Comparison of ENCODE assay signal across 13 cellular contexts in genomic region chr2:74512744-74513604, GRCh38. TPM values are rescaled to one million over a fixed set of nuclear protein-coding genes. Genes with fewer than 3 reads are reported as not detected.
DNase-seq lines count a peak whose midpoint lies in the region; ATAC-seq and TF ChIP-seq lines count a peak whose summit lies in the region.
"Had no signal": no experiment of that assay in that cellular context is flagged by ENCODE, and none has a peak within 500 bp of the region (broad histone marks: within the 10 kb centered on the region; RNA-seq: fewer than 3 reads in every experiment).

No MANE protein-coding gene starts in this region.

- CTCF ChIA-PET in OCI-LY7 (lab: Charles Lee; ENCODE audit: unreplicated experiment) = no interaction called here

- no peak overlapping the region for H3K9ac ChIP-seq in HUES64 (ENCODE audit: low read depth, low read length)
- no peak overlapping the region for H3K9ac ChIP-seq in GM23248

- POLR2A ChIA-PET in OCI-LY7 (lab: Charles Lee) = interaction anchor here (0.6 kb wide), 1 partner anchor 58 kb away, joined by 3 read pairs; the partner anchor contains the start of gene INO80B

- H3K4me3 Mint-ChIP-seq in brain (peak overlapping the region in 3 of 5 experiments; percentile 11 to 63 (median 62)), nephron progenitor cell (peak overlapping the region; percentile 62)

- no TSS peak for BruUV-seq in OCI-LY7 (replicated peaks; lab: Mats Ljungman, UMichigan)

- H3K36me3 Mint-ChIP-seq in brain (no peaks in the 10 kb centered on the region), nephron progenitor cell (ENCODE audit: low read depth) (no peaks in the 10 kb centered on the region)
- H3K36me3 Mint-ChIP-seq: memory B cell had no signal

- peak; percentile 63 for DNase-seq in NCI-H2227 (lab: John Stamatoyannopoulos, UW; ENCODE audit: unreplicated experiment)
- DNase-seq in NCI-H2227 treated with DMSO at 0.1 percent for 48 hours (lab: John Stamatoyannopoulos, UW) = no peak
- peak; percentile 60 for DNase-seq in nephron progenitor cell
- DNase-seq in OCI-LY7 (ENCODE audit: low spot score) = no peak
- DNase-seq in GM23248 = no peak
- DNase-seq: stimulated activated CD4-positive, alpha-beta T cell treated with anti-CD3 and anti-CD28 coated beads, Interleukin-12 subunit alpha, Interleukin-12 subunit beta, amount 100 ng/mL, for 4 hours had no signal

- no peak for ATAC-seq in HG02884 (IDR thresholded peaks at IDR 0.05; ENCODE audit: unreplicated experiment)

- intact Hi-C loops in OCI-LY7 (cut with micrococcal nuclease; ENCODE audit: unreplicated experiment) = no loop called here

- no peak overlapping the region for H3K27ac ChIP-seq in HUES64 (ENCODE audit: low read depth, low read length)
- no peak overlapping the region for H3K27ac ChIP-seq in OCI-LY7 (ENCODE audit: low read depth, low read length, poor library complexity, severe bottlenecking)
- H3K27ac ChIP-seq in GM23248 = no peak overlapping the region
- H3K27ac ChIP-seq: thoracic aorta had no signal

- H3K9me3 Mint-ChIP-seq in brain (peaks cover 0 to 14% (median 0%) of the 10 kb centered on the region in 5 experiments), nephron progenitor cell (peaks cover 14% of the 10 kb centered on the region)
- H3K9me3 Mint-ChIP-seq: memory B cell had no signal

- H3K27me3 ChIP-seq in HUES64 (ENCODE audit: insufficient read depth, low read length) (peaks cover 98% of the 10 kb centered on the region), GM23248 (replicated peaks; ENCODE audit: insufficient read depth) (peaks cover 64% of the 10 kb centered on the region)

- H3K9me3 ChIP-seq in HUES64 (ENCODE audit: insufficient read depth, low read depth, low read length) (peaks cover 6% of the 10 kb centered on the region; the same call in 1 of the 2 replicates), OCI-LY7 (ENCODE audit: low read length) (no peaks in the 10 kb centered on the region), GM23248 (ENCODE audit: low read depth) (no peaks in the 10 kb centered on the region)
- H3K9me3 ChIP-seq: thoracic aorta had no signal

- TF ChIP-seq CTCF in brain (conservative IDR thresholded peaks at IDR 0.05) (no peak), nephron progenitor cell (IDR thresholded peaks at IDR 0.05) (no peak), OCI-LY7 (conservative IDR thresholded peaks at IDR 0.05; ENCODE audit: low read length) (no peak)

- peak overlapping the region in 2 of 5 experiments; percentile 6 to 75 for H3K27ac Mint-ChIP-seq in brain
- peak overlapping the region; percentile 75 for H3K27ac Mint-ChIP-seq in nephron progenitor cell
- H3K27ac Mint-ChIP-seq: memory B cell had no signal

- H3K36me3 ChIP-seq in HUES64 (ENCODE audit: insufficient read depth, low read length) (no peaks in the 10 kb centered on the region), OCI-LY7 (ENCODE audit: insufficient read depth, low read length) (no peaks in the 10 kb centered on the region), GM23248 (ENCODE audit: low read depth) (no peaks in the 10 kb centered on the region)
- H3K36me3 ChIP-seq: thoracic aorta had no signal

- WGBS in HUES64 = 3% methylated on average over 36 of the region's 36 CpGs
- 9 to 18% methylated on average over 15 to 30 of the region's 36 CpGs for WGBS in GM23248 (ENCODE audit: low coverage in 1 of 2, low lambda C conversion rate in 2 of 2, missing lambda C conversion rate in 2 of 2), 2 experiments

- H3K9me2 ChIP-seq in OCI-LY7 (ENCODE audit: insufficient read depth, low read length) = no peaks in the 10 kb centered on the region
- no peaks in the 10 kb centered on the region for H3K9me2 ChIP-seq in GM23248 (ENCODE audit: insufficient read depth)

- in situ Hi-C loops in GM23248 (cut with MboI) = no loop called here

- H3F3A ChIP-seq in GM23248 (ENCODE audit: insufficient read depth) = no peaks in the 10 kb centered on the region

- H2AFZ ChIP-seq in OCI-LY7 (ENCODE audit: low read length) (no peak overlapping the region), GM23248 (no peak overlapping the region)

- H3K4me3 ChIP-seq in HUES64 (ENCODE audit: low read length) (peak overlapping the region; percentile 26; the same call in 1 of the 2 replicates), OCI-LY7 (ENCODE audit: low read depth, low read length, poor library complexity, severe bottlenecking) (no peak overlapping the region), GM23248 (no peak overlapping the region)

- H3K4me1 Mint-ChIP-seq in brain (peaks cover 13% of the 10 kb centered on the region), nephron progenitor cell (peaks cover 23% of the 10 kb centered on the region)

- H3K4me1 ChIP-seq in HUES64 (ENCODE audit: insufficient read depth, low read length) (peaks cover 8% of the 10 kb centered on the region; the same call in 1 of the 2 replicates), OCI-LY7 (ENCODE audit: insufficient read depth, low read length, poor library complexity, severe bottlenecking) (peaks cover 7% of the 10 kb centered on the region), GM23248 (ENCODE audit: insufficient read depth) (no peaks in the 10 kb centered on the region)

- H3K27me3 Mint-ChIP-seq in brain (peaks cover 98% of the 10 kb centered on the region), nephron progenitor cell (ENCODE audit: low read depth, poor library complexity) (peaks cover 100% of the 10 kb centered on the region)

- H3K79me2 ChIP-seq in OCI-LY7 (ENCODE audit: insufficient read depth, low read depth, low read length) = no peaks in the 10 kb centered on the region
- H3K79me2 ChIP-seq in GM23248 (ENCODE audit: insufficient read depth) = no peaks in the 10 kb centered on the region

- H4K20me1 ChIP-seq in OCI-LY7 (ENCODE audit: insufficient read depth, low read length) (no peaks in the 10 kb centered on the region), GM23248 (ENCODE audit: insufficient read depth) (no peaks in the 10 kb centered on the region)

- H3K4me2 ChIP-seq in OCI-LY7 (ENCODE audit: low read length) = no peak overlapping the region
- H3K4me2 ChIP-seq in GM23248 (ENCODE audit: unreplicated experiment) = no peak overlapping the region

RNA-seq across cellular contexts. Expression of gene TLX2, which starts 1.3 kb away (rescaled TPM):
- polyA plus RNA-seq in HUES64 (2013, experiment 1 of 2) = 0.10 TPM
- 0.13 TPM for polyA plus RNA-seq in HUES64 (2013, experiment 2 of 2)
- polyA plus RNA-seq in brain (ENCODE audit: insufficient read depth, low read depth, low replicate concordance) (0.20 TPM), GM23248 (2016; fragmentation: Nextera tagmentation; extraction: Ambion mirVana) (not detected in 2 replicates)
- not detected in 2 replicates for total RNA-seq in OCI-LY7 (2014; rRNA removed; shearing (Covaris generic))
- not detected in 2 replicates for total RNA-seq in OCI-LY7 (2022)
- not detected in 2 replicates for total RNA-seq in GM23248 (2014; rRNA removed; shearing (Covaris generic))
- total RNA-seq: omental fat pad, thoracic aorta had no signal
- polyA plus RNA-seq: fibroblast of lung had no signal

RNA-seq across cellular contexts. Expression of gene PCGF1, which starts 5.5 kb away (rescaled TPM):
- 12.3 TPM for polyA plus RNA-seq in HUES64 (2013, experiment 1 of 2)
- polyA plus RNA-seq in HUES64 (2013, experiment 2 of 2) = 9.4 TPM
- polyA plus RNA-seq in brain (ENCODE audit: insufficient read depth, low read depth, low replicate concordance) = 19.5 TPM
- 9.9 and 16.7 TPM in 2 replicates for total RNA-seq in OCI-LY7 (2014; rRNA removed; shearing (Covaris generic))
- total RNA-seq in OCI-LY7 (2022) = 15.9 and 21.5 TPM in 2 replicates
- 15.6 and 24.1 TPM in 2 replicates for total RNA-seq in GM23248 (2014; rRNA removed; shearing (Covaris generic))
- 23.5 and 24.8 TPM in 2 replicates for polyA plus RNA-seq in GM23248 (2016; fragmentation: Nextera tagmentation; extraction: Ambion mirVana)

RNA-seq across cellular contexts. Expression of gene DQX1, which starts 13.1 kb away (rescaled TPM):
- 0.40 TPM for polyA plus RNA-seq in HUES64 (2013, experiment 1 of 2)
- polyA plus RNA-seq in HUES64 (2013, experiment 2 of 2) = 0.38 TPM
- polyA plus RNA-seq in brain (ENCODE audit: insufficient read depth, low read depth, low replicate concordance) = not detected
- total RNA-seq in OCI-LY7 (2014; rRNA removed; shearing (Covaris generic)) = 0.32 and 0.54 TPM in 2 replicates
- total RNA-seq in OCI-LY7 (2022) = 0.76 and 1.8 TPM in 2 replicates
- total RNA-seq in GM23248 (2014; rRNA removed; shearing (Covaris generic)) = not detected in 2 replicates
- polyA plus RNA-seq in GM23248 (2016; fragmentation: Nextera tagmentation; extraction: Ambion mirVana) = not detected in 2 replicates
- total RNA-seq: fibroblast of lung, omental fat pad had no signal
- polyA plus RNA-seq: fibroblast of lung had no signal

RNA-seq across cellular contexts. Expression of gene LBX2, which starts 13.6 kb away (rescaled TPM):
- not detected for polyA plus RNA-seq in HUES64 (2013, experiment 1 of 2)
- not detected for polyA plus RNA-seq in HUES64 (2013, experiment 2 of 2)
- 2.5 TPM for polyA plus RNA-seq in brain (ENCODE audit: insufficient read depth, low read depth, low replicate concordance)
- total RNA-seq in OCI-LY7 (2014; rRNA removed; shearing (Covaris generic)) = not detected in 2 replicates
- total RNA-seq in OCI-LY7 (2022) = not detected in 2 replicates
- 0.38 and 4.6 TPM in 2 replicates for total RNA-seq in GM23248 (2014; rRNA removed; shearing (Covaris generic))
- polyA plus RNA-seq in GM23248 (2016; fragmentation: Nextera tagmentation; extraction: Ambion mirVana) = 0.87 and 1.1 TPM in 2 replicates

RNA-seq across cellular contexts. Expression of gene AUP1, which starts 16.5 kb away (rescaled TPM):
- polyA plus RNA-seq in HUES64 (2013, experiment 1 of 2) = 83.8 TPM
- 82.1 TPM for polyA plus RNA-seq in HUES64 (2013, experiment 2 of 2)
- 77.9 TPM for polyA plus RNA-seq in brain (ENCODE audit: insufficient read depth, low read depth, low replicate concordance)
- 163 and 188 TPM in 2 replicates for total RNA-seq in OCI-LY7 (2014; rRNA removed; shearing (Covaris generic))
- total RNA-seq in OCI-LY7 (2022) = 121 and 122 TPM in 2 replicates
- 114 and 119 TPM in 2 replicates for total RNA-seq in GM23248 (2014; rRNA removed; shearing (Covaris generic))
- 119 and 122 TPM in 2 replicates for polyA plus RNA-seq in GM23248 (2016; fragmentation: Nextera tagmentation; extraction: Ambion mirVana)

Comparison
In these comparisons a context has a peak if more than half of its experiments do, and no peak if none do; other contexts are left out.
1. DNase-seq: peak in NCI-H2227 (single experiment) and nephron progenitor cell (single experiment); none in NCI-H2227 treated with DMSO at 0.1 percent for 48 hours (single experiment), OCI-LY7 (single experiment) and GM23248 (single experiment).